Comparison of ENCODE assay signal across 8 cellular contexts in genomic region chr10:79267449-79267848, GRCh38.
DNase-seq lines count a peak whose midpoint lies in the region; ATAC-seq, FAIRE-seq and TF ChIP-seq lines count a peak whose summit lies in the region.

No MANE protein-coding gene starts in this region.

- no peak for TF ChIP-seq POLR2A in H54 (IDR thresholded peaks at IDR 0.05; ENCODE audit: low read depth, low read length)

- H3K4me3 ChIP-seq in GM12864 (ENCODE audit: low read depth, low read length) (no peak overlapping the region), OCI-LY3 (ENCODE audit: low read length) (no peak overlapping the region), fibroblast of lung (replicated peaks in 1 of 4; ENCODE audit: control extremely low read depth in 1 of 4, insufficient read depth in 1 of 4, low read depth in 3 of 4, low read length in 4 of 4) (no peak overlapping the region), skeletal muscle satellite cell (ENCODE audit: low read length) (no peak overlapping the region)

- H2AFZ ChIP-seq in OCI-LY3 (ENCODE audit: low read depth, low read length), result no peak overlapping the region
- H2AFZ ChIP-seq in fibroblast of lung (ENCODE audit: low read length), result no peak overlapping the region

- peaks cover 25% of the 10 kb centered on the region for H3K4me1 ChIP-seq in OCI-LY3 (ENCODE audit: low read length)
- H3K4me1 ChIP-seq in fibroblast of lung (ENCODE audit: control insufficient read depth, extremely low read depth, insufficient read depth, low read length), result peaks cover 52% of the 10 kb centered on the region
- H3K4me1 ChIP-seq in skeletal muscle satellite cell (ENCODE audit: control insufficient read depth, insufficient read depth, low read length), result peaks cover 45% of the 10 kb centered on the region

- H3K9ac ChIP-seq in OCI-LY3 (ENCODE audit: low read length) (no peak overlapping the region), fibroblast of lung (ENCODE audit: insufficient read depth, low read length) (no peak overlapping the region), skeletal muscle satellite cell (ENCODE audit: low read depth, low read length) (peak overlapping the region; percentile 73)

- H3K4me2 ChIP-seq in OCI-LY3 (ENCODE audit: low read length), result peak overlapping the region; percentile 94; the same call in 1 of the 2 replicates
- no peak overlapping the region for H3K4me2 ChIP-seq in fibroblast of lung (ENCODE audit: extremely low read depth, insufficient read depth, low read length)
- H3K4me2 ChIP-seq in skeletal muscle satellite cell (ENCODE audit: low read length), result peak overlapping the region; percentile 77

- H3K27ac ChIP-seq in OCI-LY3 (ENCODE audit: low read length) (no peak overlapping the region), fibroblast of lung (ENCODE audit: insufficient read depth, low read length) (peak overlapping the region; percentile 92)

- DNase-seq in GM12864 (ENCODE audit: low read depth) (no peak), fibroblast of lung (ENCODE audit: low read depth in 2 of 2) (peak in 1 of 2 donors; percentile 7), H54 (ENCODE audit: insufficient read length, low spot score) (no peak), SIG-M5 treated with dmso at 0.1 percent for 504 hours (lab: John Stamatoyannopoulos, UW; ENCODE audit: unreplicated experiment) (no peak), DMS153 treated with DMSO at 0.1 percent for 48 hours (lab: John Stamatoyannopoulos, UW; ENCODE audit: unreplicated experiment) (no peak)

- H3K36me3 ChIP-seq in OCI-LY3 (replicated peaks; ENCODE audit: low read depth, low read length) (peaks cover 4% of the 10 kb centered on the region), fibroblast of lung (ENCODE audit: control insufficient read depth, insufficient read depth, low read length) (peaks cover 16% of the 10 kb centered on the region), skeletal muscle satellite cell (ENCODE audit: insufficient read depth, low read length) (peaks cover 52% of the 10 kb centered on the region)

- H3K9me3 ChIP-seq in OCI-LY3 (ENCODE audit: insufficient read depth, low read length), result no peaks in the 10 kb centered on the region
- no peaks in the 10 kb centered on the region for H3K9me3 ChIP-seq in fibroblast of lung (ENCODE audit: control insufficient read depth, insufficient read depth, low read depth, low read length)
- H3K9me3 ChIP-seq in skeletal muscle satellite cell (replicated peaks; ENCODE audit: low read length), result no peaks in the 10 kb centered on the region

- H3K79me2 ChIP-seq in OCI-LY3 (ENCODE audit: low read length) (peaks cover 76% of the 10 kb centered on the region), fibroblast of lung (ENCODE audit: control insufficient read depth, insufficient read depth, low read length) (peaks cover 35% of the 10 kb centered on the region)

- TF ChIP-seq CTCF in GM12864 (IDR thresholded peaks at IDR 0.05; ENCODE audit: low read depth, low read length, missing control alignments), result peak; percentile 62
- no peak for TF ChIP-seq CTCF in OCI-LY3 (IDR thresholded peaks at IDR 0.05; ENCODE audit: low read depth, low read length)
- TF ChIP-seq CTCF in fibroblast of lung (conservative IDR thresholded peaks at IDR 0.05 in 1 of 2, IDR thresholded peaks at IDR 0.05 in 1 of 2; ENCODE audit: low read depth in 1 of 2, low read length in 2 of 2), result no peak

- no peak for ATAC-seq in HG02588 (IDR thresholded peaks at IDR 0.05; ENCODE audit: unreplicated experiment)

- H3K27me3 ChIP-seq in OCI-LY3 (ENCODE audit: low read depth, low read length), result no peaks in the 10 kb centered on the region
- no peaks in the 10 kb centered on the region for H3K27me3 ChIP-seq in fibroblast of lung (ENCODE audit: control insufficient read depth, insufficient read depth, low read length)
- H3K27me3 ChIP-seq in skeletal muscle satellite cell (ENCODE audit: control insufficient read depth, insufficient read depth, low read length), result no peaks in the 10 kb centered on the region

- peaks cover 78% of the 10 kb centered on the region for H4K20me1 ChIP-seq in OCI-LY3 (ENCODE audit: insufficient read depth, low read length)
- H4K20me1 ChIP-seq in fibroblast of lung (ENCODE audit: control insufficient read depth, extremely low read depth, insufficient read depth, low read length), result no peaks in the 10 kb centered on the region

- FAIRE-seq in H54 (lab: Jason Lieb, UNC), result no peak
